In the genomic region with DNA sequence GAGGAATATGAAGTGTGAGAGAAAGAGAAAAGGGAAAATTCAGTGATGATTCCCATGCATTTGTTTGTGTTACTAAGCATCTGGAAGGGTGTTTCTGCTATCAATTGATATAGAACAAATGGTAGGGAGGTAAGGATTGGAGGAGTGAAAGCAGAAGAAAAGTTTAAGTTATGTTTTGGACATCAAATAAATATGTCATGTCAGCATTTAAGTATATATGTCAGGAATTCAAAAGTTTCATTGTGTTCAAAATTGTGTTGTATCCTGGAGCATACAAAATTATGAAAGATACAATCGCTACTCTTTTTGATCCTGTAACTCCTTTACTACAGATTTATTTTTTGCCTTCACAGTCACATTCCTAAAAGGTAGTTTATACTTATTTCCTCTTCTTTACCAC, we compare ENCODE assay signal across 22 cellular contexts.
DNase-seq lines count a peak whose midpoint lies in the region; ATAC-seq, FAIRE-seq and TF ChIP-seq lines count a peak whose summit lies in the region.
"Had no signal": no experiment of that assay in that cellular context is flagged by ENCODE, and none has a peak within 500 bp of the region (broad histone marks: within the 10 kb centered on the region; RNA-seq: fewer than 3 reads in every experiment).

No MANE protein-coding gene starts in this region.

- H3K4me3 ChIP-seq in A549 (no peak overlapping the region), astrocyte (ENCODE audit: insufficient read depth, low read depth, low read length) (no peak overlapping the region), H1 (ENCODE audit: extremely low read depth in 1 of 4, insufficient read depth in 2 of 4, low read depth in 3 of 4, low read length in 4 of 4) (no peak overlapping the region)
- H3K4me3 ChIP-seq: BLaER1 treated with 17β-estradiol and CSF1 and Interleukin-3, amounts not matched to agents 10 nM and 100 nM had no signal

- H3K4me3 Mint-ChIP-seq in HFFc6 (no peak overlapping the region; the same call in 1 of the 2 replicates), astrocyte (ENCODE audit: unreplicated experiment) (no peak overlapping the region)
- no peak overlapping the region for H3K4me3 Mint-ChIP-seq in activated T-helper 17 cell treated with anti-CD3 and anti-CD28 coated beads, Interleukin-2, amount 50 U/mL, for 72 hours
- H3K4me3 Mint-ChIP-seq: B cell; CD4-positive, alpha-beta T cell; CD8-positive, alpha-beta T cell had no signal

- no peak overlapping the region for H3K14ac ChIP-seq in H1 (ENCODE audit: insufficient read length)

- no peak overlapping the region for H2AK5ac ChIP-seq in H1 (ENCODE audit: low read depth, low read length)

- intact Hi-C loops in Right ventricle myocardium superior (cut with DNase I) = no loop called here

- H3K4ac ChIP-seq in H1 (replicated peaks; ENCODE audit: insufficient read length, low read depth, low read length) = no peak overlapping the region

- H3K27ac Mint-ChIP-seq in HFFc6 (peak overlapping the region; percentile 16; the same call in 1 of the 2 replicates), astrocyte (ENCODE audit: unreplicated experiment) (no peak overlapping the region)
- no peak overlapping the region for H3K27ac Mint-ChIP-seq in activated T-helper 17 cell treated with anti-CD3 and anti-CD28 coated beads, Interleukin-2, amount 50 U/mL, for 72 hours
- H3K27ac Mint-ChIP-seq: B cell; CD4-positive, alpha-beta T cell; CD8-positive, alpha-beta T cell had no signal

- no peak overlapping the region for H3K23ac ChIP-seq in H1 (ENCODE audit: insufficient read length)

- H2AFZ ChIP-seq in astrocyte (ENCODE audit: low read depth, low read length) (no peak overlapping the region), H1 (ENCODE audit: low read length) (no peak overlapping the region)

- POLR2A ChIA-PET in A549 (lab: Yijun Ruan, JAX) = no interaction called here
- POLR2A ChIA-PET in H1 (lab: Charles Lee; ENCODE audit: partially characterized antibody) = no interaction called here

- no peak overlapping the region for H3K4me2 ChIP-seq in A549
- no peak overlapping the region for H3K4me2 ChIP-seq in astrocyte (ENCODE audit: low read length)
- no peak overlapping the region for H3K4me2 ChIP-seq in H1 (ENCODE audit: insufficient read depth in 1 of 2, low read depth in 2 of 2, low read length in 2 of 2)

- H2BK15ac ChIP-seq in H1 (ENCODE audit: low read length) = no peak overlapping the region

- H3K79me2 ChIP-seq in astrocyte (ENCODE audit: insufficient read depth, low read length) = no peaks in the 10 kb centered on the region
- no peaks in the 10 kb centered on the region for H3K79me2 ChIP-seq in H1 (ENCODE audit: control insufficient read depth in 1 of 2, insufficient read depth in 2 of 2, low read length in 2 of 2)

- H4K8ac ChIP-seq in H1 (ENCODE audit: extremely low read depth, insufficient read depth, low read length) = no peak overlapping the region

- no peak overlapping the region for H4K5ac ChIP-seq in H1 (ENCODE audit: insufficient read length, low read depth, low read length)

- H3K36me3 ChIP-seq in astrocyte (ENCODE audit: insufficient read depth, low read length) (no peaks in the 10 kb centered on the region), H1 (ENCODE audit: control insufficient read depth in 2 of 4, insufficient read depth in 4 of 4, low read length in 3 of 4) (no peaks in the 10 kb centered on the region)
- H3K36me3 ChIP-seq: BLaER1 treated with 17β-estradiol and CSF1 and Interleukin-3, amounts not matched to agents 10 nM and 100 nM had no signal

- no peaks in the 10 kb centered on the region for H4K20me1 ChIP-seq in astrocyte (ENCODE audit: insufficient read depth, low read length)
- no peaks in the 10 kb centered on the region for H4K20me1 ChIP-seq in H1 (replicated peaks in 1 of 2; ENCODE audit: control insufficient read depth in 1 of 2, insufficient read depth in 2 of 2, low read length in 2 of 2)
- H4K20me1 ChIP-seq: BLaER1 treated with 17β-estradiol and CSF1 and Interleukin-3, amounts not matched to agents 10 nM and 100 nM had no signal

- H3K9ac ChIP-seq in astrocyte (ENCODE audit: low read length) (no peak overlapping the region), H1 (replicated peaks in 1 of 4; ENCODE audit: extremely low read depth in 1 of 4, low read depth in 3 of 4, low read length in 3 of 4) (no peak overlapping the region)
- H3K9ac ChIP-seq: BLaER1 treated with 17β-estradiol and CSF1 and Interleukin-3, amounts not matched to agents 10 nM and 100 nM had no signal

- TF ChIP-seq POLR2A in A549 (IDR thresholded peaks at IDR 0.05; ENCODE audit: low read length) = no peak
- TF ChIP-seq POLR2A in H1 (IDR thresholded peaks at IDR 0.05; ENCODE audit: control extremely low read depth in 1 of 2, low read depth in 2 of 2, low read length in 2 of 2) = no peak

- H3K27me3 Mint-ChIP-seq in HFFc6 (ENCODE audit: insufficient read depth) = no peaks in the 10 kb centered on the region; the same call in 1 of the 2 replicates
- no peaks in the 10 kb centered on the region for H3K27me3 Mint-ChIP-seq in astrocyte (ENCODE audit: low read depth, unreplicated experiment)
- H3K27me3 Mint-ChIP-seq in activated T-helper 17 cell treated with anti-CD3 and anti-CD28 coated beads, Interleukin-2, amount 50 U/mL, for 72 hours = no peaks in the 10 kb centered on the region
- H3K27me3 Mint-ChIP-seq: B cell; CD4-positive, alpha-beta T cell had no signal

- H3K36me3 Mint-ChIP-seq in HFFc6 (ENCODE audit: low read depth) (no peaks in the 10 kb centered on the region), astrocyte (ENCODE audit: low read depth, unreplicated experiment) (no peaks in the 10 kb centered on the region)
- H3K36me3 Mint-ChIP-seq in activated T-helper 17 cell treated with anti-CD3 and anti-CD28 coated beads, Interleukin-2, amount 50 U/mL, for 72 hours (ENCODE audit: low read depth) = no peaks in the 10 kb centered on the region
- H3K36me3 Mint-ChIP-seq: CD8-positive, alpha-beta T cell had no signal

- TF ChIP-seq EP300 in A549 (IDR thresholded peaks at IDR 0.05) (no peak), H1 (IDR thresholded peaks at IDR 0.05; ENCODE audit: borderline replicate concordance in 1 of 2, low read depth in 2 of 2, low read length in 2 of 2) (no peak)

- H3K4me1 Mint-ChIP-seq in HFFc6 (ENCODE audit: low read depth) = peaks cover 55% of the 10 kb centered on the region
- H3K4me1 Mint-ChIP-seq in astrocyte (ENCODE audit: low read depth, unreplicated experiment) = peaks cover 11% of the 10 kb centered on the region
- no peaks in the 10 kb centered on the region for H3K4me1 Mint-ChIP-seq in activated T-helper 17 cell treated with anti-CD3 and anti-CD28 coated beads, Interleukin-2, amount 50 U/mL, for 72 hours
- H3K4me1 Mint-ChIP-seq: B cell had no signal

- no peak overlapping the region for H2BK12ac ChIP-seq in H1 (ENCODE audit: low read depth, low read length)

- no peaks in the 10 kb centered on the region for H3K9me3 Mint-ChIP-seq in HFFc6
- no peaks in the 10 kb centered on the region for H3K9me3 Mint-ChIP-seq in astrocyte (ENCODE audit: unreplicated experiment)
- H3K9me3 Mint-ChIP-seq in activated T-helper 17 cell treated with anti-CD3 and anti-CD28 coated beads, Interleukin-2, amount 50 U/mL, for 72 hours = peaks cover 20% of the 10 kb centered on the region

- TF ChIP-seq RAD21 in A549 (conservative IDR thresholded peaks at IDR 0.05 in 1 of 2, IDR thresholded peaks at IDR 0.05 in 1 of 2) (no peak), H1 (IDR thresholded peaks at IDR 0.05 in 1 of 2, conservative IDR thresholded peaks at IDR 0.05 in 1 of 2; ENCODE audit: low read depth in 2 of 2, low read length in 2 of 2) (no peak)

- no peak overlapping the region for H3K18ac ChIP-seq in H1 (ENCODE audit: extremely low read depth, low read length)

- H3K27me3 ChIP-seq in astrocyte (ENCODE audit: insufficient read depth, low read length) = no peaks in the 10 kb centered on the region
- no peaks in the 10 kb centered on the region for H3K27me3 ChIP-seq in H1 (replicated peaks in 1 of 4; ENCODE audit: control insufficient read depth in 3 of 4, extremely low read depth in 1 of 4, insufficient read depth in 3 of 4, low read length in 3 of 4)
- H3K27me3 ChIP-seq: BLaER1 treated with 17β-estradiol and CSF1 and Interleukin-3, amounts not matched to agents 10 nM and 100 nM had no signal

- no peak overlapping the region for H2BK5ac ChIP-seq in H1 (ENCODE audit: low read depth, low read length)

- H3K4me1 ChIP-seq in A549 = peaks cover 23% of the 10 kb centered on the region
- no peaks in the 10 kb centered on the region for H3K4me1 ChIP-seq in astrocyte (ENCODE audit: insufficient read depth, low read length)
- H3K4me1 ChIP-seq in H1 (replicated peaks in 1 of 4; ENCODE audit: control insufficient read depth in 3 of 4, insufficient read depth in 4 of 4, low read length in 3 of 4) = no peaks in the 10 kb centered on the region
- H3K4me1 ChIP-seq: Caco-2 had no signal

- no peaks in the 10 kb centered on the region for H3K79me1 ChIP-seq in H1 (ENCODE audit: low read depth, low read length)

- H3K27ac ChIP-seq in A549 (peak overlapping the region; percentile 58 to 67; a peak in 4 of 6 replicates), astrocyte (ENCODE audit: low read depth, low read length) (no peak overlapping the region), H1 (ENCODE audit: low read depth, low read length) (no peak overlapping the region)
- H3K27ac ChIP-seq: C4-2B had no signal

- 90% methylated on average over 1 of the region's 1 CpG for WGBS in A549 (ENCODE audit: missing lambda C conversion rate)
- WGBS in H1 (ENCODE audit: extremely low coverage in 1 of 2, insufficient coverage in 1 of 2, insufficient read length in 1 of 2, insufficient replicate concordance in 2 of 2, low coverage in 1 of 2, low lambda C conversion rate in 2 of 2, missing lambda C conversion rate in 1 of 2), 2 experiments = 90% methylated on average over 1 of the region's 1 CpG; no CpG with 5 or more reads in 1 of the 2 experiments

- TF ChIP-seq CTCF in A549 (IDR thresholded peaks at IDR 0.05) (no peak), HFFc6 (IDR thresholded peaks at IDR 0.05) (no peak), astrocyte (IDR thresholded peaks at IDR 0.05; ENCODE audit: insufficient read depth, low read depth, low read length) (no peak), H1 (IDR thresholded peaks at IDR 0.05; ENCODE audit: control extremely low read depth in 1 of 3, insufficient read depth in 1 of 3, low read depth in 1 of 3, low read length in 3 of 3) (no peak)

- H3K9me3 ChIP-seq in A549 (no peaks in the 10 kb centered on the region; the same call in 2 of the 3 replicates), astrocyte (ENCODE audit: insufficient read depth, low read depth, low read length) (no peaks in the 10 kb centered on the region), H1 (ENCODE audit: insufficient read depth in 2 of 2, low read depth in 1 of 2, low read length in 1 of 2) (no peaks in the 10 kb centered on the region)
- H3K9me3 ChIP-seq: BLaER1 treated with 17β-estradiol and CSF1 and Interleukin-3, amounts not matched to agents 10 nM and 100 nM; Caco-2 had no signal

- H3K56ac ChIP-seq in H1 (replicated peaks; ENCODE audit: insufficient read length, low read depth, low read length) = no peak overlapping the region

- no peak overlapping the region for H4K91ac ChIP-seq in H1 (replicated peaks; ENCODE audit: insufficient read length, low read length)

- no peaks in the 10 kb centered on the region for H3K23me2 ChIP-seq in H1 (ENCODE audit: low read depth, low read length)

- FAIRE-seq in A549 (lab: Jason Lieb, UNC) (no peak), astrocyte (lab: Jason Lieb, UNC) (peak; percentile 73), H1 (lab: Jason Lieb, UNC) (no peak)
- FAIRE-seq: A204.1, D721Med, G401.6, GM12891 had no signal

- ATAC-seq in A549 (no peak), Right ventricle myocardium superior (ENCODE audit: poor library complexity) (no peak), GM18858 (IDR thresholded peaks at IDR 0.05; ENCODE audit: unreplicated experiment) (no peak)
- ATAC-seq in activated T-helper 17 cell treated with anti-CD3 and anti-CD28 coated beads, Interleukin-2, amount 50 U/mL, for 72 hours (replicated peaks) = no peak
- ATAC-seq: CD8-positive, alpha-beta T cell had no signal

- no peak overlapping the region for H2BK120ac ChIP-seq in H1 (replicated peaks; ENCODE audit: low read depth, low read length)

- no peak overlapping the region for H2BK20ac ChIP-seq in H1 (ENCODE audit: low read length)

- no peak for DNase-seq in A549 (ENCODE audit: low read depth in 1 of 2, low spot score in 1 of 2)
- no peak for DNase-seq in HFFc6
- DNase-seq in astrocyte (ENCODE audit: low read depth) = no peak
- no peak for DNase-seq in H1 (ENCODE audit: low read depth in 1 of 2, low spot score in 2 of 2)
- DNase-seq in Right ventricle myocardium superior = no peak
- DNase-seq: 8988T; AML-193; Caco-2; Calu3; CD4-positive, alpha-beta T cell; CD8-positive, alpha-beta T cell; DMS79 treated with DMSO at 0.1 percent for 48 hours; GF-D8 had no signal

- CTCF ChIA-PET in A549 (lab: Yijun Ruan, JAX) = no interaction called here
- CTCF ChIA-PET in H1 (lab: Charles Lee; ENCODE audit: partially characterized antibody) = no interaction called here

Comparison
In these comparisons a context has a peak if more than half of its experiments do, and no peak if none do; other contexts are left out.
1. H3K27ac ChIP-seq: peak in A549 (2 of 2); none in astrocyte (single experiment) and H1 (single experiment).